ENCODE assay signal across 8 cellular contexts in the genomic region with DNA sequence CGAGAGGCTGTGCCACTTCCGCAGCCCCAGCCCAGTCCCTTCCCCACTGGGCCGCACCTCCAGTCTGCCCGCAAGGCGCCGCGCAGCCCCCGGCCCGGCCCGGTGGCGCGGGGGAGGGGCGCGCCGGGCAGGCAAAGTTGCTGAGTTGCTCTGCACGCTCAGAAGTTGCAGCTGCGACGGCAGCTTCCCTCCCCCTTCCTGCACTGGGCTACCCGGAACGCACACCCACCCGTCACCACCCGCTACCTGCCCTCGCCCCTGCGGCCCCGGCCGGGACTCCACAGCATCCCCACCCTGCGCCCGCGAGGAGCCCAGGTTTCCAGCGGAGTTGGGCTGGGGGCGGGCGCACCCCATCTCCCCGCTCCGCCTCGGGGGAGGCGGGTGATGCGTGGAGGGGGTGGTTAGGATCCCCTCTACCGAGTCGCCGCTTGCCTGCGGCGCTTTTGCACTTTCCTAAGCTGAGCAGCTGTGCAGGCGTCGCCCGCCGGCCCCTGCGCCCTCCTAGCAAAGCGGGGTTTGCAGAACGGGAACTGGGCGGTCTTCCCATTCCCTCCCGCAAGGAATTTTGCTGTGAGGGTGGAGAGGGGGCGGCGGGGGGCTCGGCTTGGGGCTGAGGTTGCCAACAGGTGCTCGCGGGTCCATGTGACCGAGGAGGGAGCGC. TPM values are rescaled to one million over a fixed set of nuclear protein-coding genes. Genes with fewer than 3 reads are reported as not detected.
A peak's percentile ranks its signal among the peaks of the same experiment; 100 is the strongest.
DNase-seq lines count a peak whose midpoint lies in the region; ATAC-seq, FAIRE-seq and TF ChIP-seq lines count a peak whose summit lies in the region.

No MANE protein-coding gene starts in this region.

- H3K27ac Mint-ChIP-seq in activated CD4-positive, alpha-beta T cell treated with anti-CD3 and anti-CD28 coated beads for 36 hours = no peak overlapping the region

- POLR2A ChIA-PET in activated CD4-positive, alpha-beta T cell treated with anti-CD3 and anti-CD28 coated beads for 36 hours (lab: Charles Lee) = no interaction called here

- H3K4me1 Mint-ChIP-seq in activated CD4-positive, alpha-beta T cell treated with anti-CD3 and anti-CD28 coated beads for 36 hours = peaks cover 6% of the 10 kb centered on the region

- H3K4me3 Mint-ChIP-seq in activated CD4-positive, alpha-beta T cell treated with anti-CD3 and anti-CD28 coated beads for 36 hours = no peak overlapping the region

- no peaks in the 10 kb centered on the region for H3K9me3 Mint-ChIP-seq in activated CD4-positive, alpha-beta T cell treated with anti-CD3 and anti-CD28 coated beads for 36 hours (ENCODE audit: low read depth)

- peak overlapping the region; percentile 86 for H3K14ac ChIP-seq in mesenchymal stem cell (ENCODE audit: low read length in 2 of 2)

- peak overlapping the region; percentile 35 for H3K27ac ChIP-seq in mesenchymal stem cell (ENCODE audit: low read length, poor library complexity, severe bottlenecking)

- H3K9ac ChIP-seq in mesenchymal stem cell (ENCODE audit: low read length) = peak overlapping the region; percentile 86

- peak overlapping the region; percentile 66 to 92 for H2BK12ac ChIP-seq in mesenchymal stem cell (ENCODE audit: low read length in 2 of 2)

- H3K27me3 ChIP-seq in mesenchymal stem cell (ENCODE audit: control insufficient read depth in 1 of 2, insufficient read depth in 1 of 2, low read length in 2 of 2) = no peaks in the 10 kb centered on the region

- WGBS in mesenchymal stem cell = 0% methylated on average over 28 of the region's 58 CpGs

- H2AK5ac ChIP-seq in mesenchymal stem cell (ENCODE audit: low read length, severe bottlenecking) = no peak overlapping the region

- H3K4me2 ChIP-seq in mesenchymal stem cell (ENCODE audit: low read length, poor library complexity, severe bottlenecking) = peak overlapping the region; percentile 99

- no peaks in the 10 kb centered on the region for H3K36me3 Mint-ChIP-seq in activated CD4-positive, alpha-beta T cell treated with anti-CD3 and anti-CD28 coated beads for 36 hours (ENCODE audit: low read depth)

- H2BK120ac ChIP-seq in mesenchymal stem cell (ENCODE audit: low read depth, low read length) = peak overlapping the region; percentile 90

- H2AFZ ChIP-seq in mesenchymal stem cell (ENCODE audit: low read depth, low read length) = peak overlapping the region; percentile 97

- DNase-seq in AG10803 (ENCODE audit: low read depth) = no peak
- DNase-seq in LHCN-M2 (ENCODE audit: low read depth) = peak; percentile 30
- DNase-seq in activated CD4-positive, alpha-beta T cell treated with anti-CD3 and anti-CD28 coated beads for 36 hours = peak; percentile 60
- DNase-seq in ecto neural progenitor cell (ENCODE audit: low spot score) = peak; percentile 78
- DNase-seq in mesenchymal stem cell = peak; percentile 57
- peak; percentile 41 for DNase-seq in stimulated activated naive CD4-positive, alpha-beta T cell treated with Interleukin-2 at 50 U/mL for 16 hours (lab: John Stamatoyannopoulos, UW)
- no peak for DNase-seq in RCC 7860 (ENCODE audit: low spot score)

- peak overlapping the region; percentile 73 for H2BK5ac ChIP-seq in mesenchymal stem cell (ENCODE audit: low read depth, low read length, poor library complexity, severe bottlenecking)

- intact Hi-C loops in activated CD4-positive, alpha-beta T cell treated with anti-CD3 and anti-CD28 coated beads for 36 hours (cut with DNase I, micrococcal nuclease) = loop anchor here (2.0 to 5.0 kb wide), 3 partner anchors 35 to 55 kb away; partner anchors contain the start of gene RREB1 (in 2 of the 2)

- ATAC-seq in GM19324 (IDR thresholded peaks at IDR 0.05; ENCODE audit: low FRiP score, unreplicated experiment) = peak; percentile 58
- peak; percentile 65 for ATAC-seq in activated CD4-positive, alpha-beta T cell treated with anti-CD3 and anti-CD28 coated beads for 36 hours

- peak overlapping the region; percentile 83 for H2BK15ac ChIP-seq in mesenchymal stem cell (ENCODE audit: low read depth, poor library complexity, severe bottlenecking)

- H3K4ac ChIP-seq in mesenchymal stem cell (ENCODE audit: low read depth in 1 of 2, low read length in 2 of 2) = peak overlapping the region; percentile 97

- peak overlapping the region; percentile 56 for H3K4me3 ChIP-seq in AG10803 (ENCODE audit: low read length)
- peak overlapping the region; percentile 68 to 69 for H3K4me3 ChIP-seq in mesenchymal stem cell (ENCODE audit: insufficient read depth in 1 of 2, low read depth in 1 of 2, low read length in 2 of 2)

- H3K36me3 ChIP-seq in mesenchymal stem cell (ENCODE audit: control insufficient read depth in 1 of 2, insufficient read depth in 2 of 2, low read depth in 1 of 2, low read length in 2 of 2) = peaks cover 0 to 5% of the 10 kb centered on the region in 2 experiments

- H4K91ac ChIP-seq in mesenchymal stem cell (ENCODE audit: low read length) = peak overlapping the region; percentile 92

- H3K27me3 Mint-ChIP-seq in activated CD4-positive, alpha-beta T cell treated with anti-CD3 and anti-CD28 coated beads for 36 hours = peaks cover 16% of the 10 kb centered on the region

- H3K23ac ChIP-seq in mesenchymal stem cell (ENCODE audit: low read length in 2 of 2) = peak overlapping the region in 1 of 2 experiments; percentile 96

- peak overlapping the region; percentile 98 for H3K18ac ChIP-seq in mesenchymal stem cell (ENCODE audit: low read depth in 1 of 2, low read length in 2 of 2)

- no peak for TF ChIP-seq CTCF in AG10803 (conservative IDR thresholded peaks at IDR 0.05; ENCODE audit: low read length)

- peaks cover 17% of the 10 kb centered on the region for H3K4me1 ChIP-seq in mesenchymal stem cell (ENCODE audit: control insufficient read depth, insufficient read depth, low read depth, low read length)

- no peaks in the 10 kb centered on the region for H3K79me1 ChIP-seq in mesenchymal stem cell (replicated peaks; ENCODE audit: low read length, poor library complexity, severe bottlenecking)

- H3K9me3 ChIP-seq in mesenchymal stem cell (ENCODE audit: control insufficient read depth, low read length) = no peaks in the 10 kb centered on the region

- peak overlapping the region; percentile 93 for H4K8ac ChIP-seq in mesenchymal stem cell (ENCODE audit: low read length)

- CTCF ChIA-PET in activated CD4-positive, alpha-beta T cell treated with anti-CD3 and anti-CD28 coated beads for 36 hours (lab: Charles Lee) = no interaction called here

- FAIRE-seq in RCC 7860 (lab: Jason Lieb, UNC) = no peak

RNA-seq across cellular contexts. Expression of gene RREB1, which starts 55.9 kb away (rescaled TPM):
- 9.9 and 11.5 TPM in 2 replicates for total RNA-seq in LHCN-M2 (2014; rRNA removed)
- polyA plus RNA-seq in LHCN-M2 (2012) = 5.4 TPM
- total RNA-seq in activated CD4-positive, alpha-beta T cell treated with anti-CD3 and anti-CD28 coated beads for 36 hours = 10 to 100 TPM; 14.7 to 18.1 TPM
- 12.3 TPM for polyA plus RNA-seq in mesenchymal stem cell (2013, experiment 1 of 2)
- 11.2 TPM for polyA plus RNA-seq in mesenchymal stem cell (2013, experiment 2 of 2)

Comparison
In these comparisons a context has a peak if more than half of its experiments do, and no peak if none do; other contexts are left out.
1. DNase-seq: peak in LHCN-M2 (single experiment), activated CD4-positive, alpha-beta T cell treated with anti-CD3 and anti-CD28 coated beads for 36 hours (single experiment), ecto neural progenitor cell (single experiment), mesenchymal stem cell (single experiment) and stimulated activated naive CD4-positive, alpha-beta T cell treated with Interleukin-2 at 50 U/mL for 16 hours (single experiment); none in AG10803 (single experiment) and RCC 7860 (single experiment).